In the genomic region with DNA sequence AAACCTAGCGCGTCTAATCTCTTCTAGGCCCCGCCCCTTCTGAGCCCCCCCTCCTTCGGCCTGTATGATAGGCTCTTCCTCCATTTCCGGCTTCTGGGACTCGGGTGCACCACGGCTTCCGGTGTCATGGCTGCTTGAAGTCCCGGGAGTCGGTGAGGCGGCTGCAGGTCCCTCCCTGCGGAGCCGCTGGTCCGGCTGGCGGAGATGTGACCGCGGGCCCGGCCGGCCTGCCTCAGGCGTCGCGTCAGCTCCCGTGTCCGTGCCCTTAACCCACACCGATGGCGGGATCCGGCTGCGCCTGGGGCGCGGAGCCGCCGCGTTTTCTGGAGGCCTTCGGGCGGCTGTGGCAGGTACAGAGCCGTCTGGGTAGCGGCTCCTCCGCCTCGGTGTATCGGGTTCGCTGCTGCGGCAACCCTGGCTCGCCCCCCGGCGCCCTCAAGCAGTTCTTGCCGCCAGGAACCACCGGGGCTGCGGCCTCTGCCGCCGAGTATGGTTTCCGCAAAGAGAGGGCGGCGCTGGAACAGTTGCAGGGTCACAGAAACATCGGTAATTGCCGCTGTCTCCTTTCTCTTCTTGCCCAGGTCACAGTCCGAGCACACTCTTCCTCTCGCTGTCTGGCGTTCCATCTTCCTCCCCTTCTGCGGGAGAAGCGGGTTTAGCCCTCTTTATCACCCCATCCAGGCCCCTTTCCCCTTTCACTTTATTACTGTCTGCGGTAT, we compare ENCODE assay signal across 8 cellular contexts. TPM values are rescaled to one million over a fixed set of nuclear protein-coding genes. Genes with fewer than 3 reads are reported as not detected.
A peak's percentile ranks its signal among the peaks of the same experiment; 100 is the strongest.
DNase-seq lines count a peak whose midpoint lies in the region; ATAC-seq and TF ChIP-seq lines count a peak whose summit lies in the region.

A gene with protein sequence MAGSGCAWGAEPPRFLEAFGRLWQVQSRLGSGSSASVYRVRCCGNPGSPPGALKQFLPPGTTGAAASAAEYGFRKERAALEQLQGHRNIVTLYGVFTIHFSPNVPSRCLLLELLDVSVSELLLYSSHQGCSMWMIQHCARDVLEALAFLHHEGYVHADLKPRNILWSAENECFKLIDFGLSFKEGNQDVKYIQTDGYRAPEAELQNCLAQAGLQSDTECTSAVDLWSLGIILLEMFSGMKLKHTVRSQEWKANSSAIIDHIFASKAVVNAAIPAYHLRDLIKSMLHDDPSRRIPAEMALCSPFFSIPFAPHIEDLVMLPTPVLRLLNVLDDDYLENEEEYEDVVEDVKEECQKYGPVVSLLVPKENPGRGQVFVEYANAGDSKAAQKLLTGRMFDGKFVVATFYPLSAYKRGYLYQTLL (plus strand): TSS at position 96 of the 719 bp plus-strand sequence. CDS start 183 bp downstream, at position 279.

- H3K9me3 Mint-ChIP-seq in activated T-cell treated with anti-CD3 and anti-CD28 coated beads, Interleukin-2, amount 50 U/mL, for 4 hours: no peaks in the 10 kb centered on the region

- H3K4me3 Mint-ChIP-seq in activated T-cell treated with anti-CD3 and anti-CD28 coated beads, Interleukin-2, amount 50 U/mL, for 4 hours: peak within 1 kb of the TSS; percentile 91

- H3K9me3 ChIP-seq in Peyer's patch: no peaks in the 10 kb centered on the region
- H3K9me3 ChIP-seq in muscle layer of colon (ENCODE audit: low read length): no peaks in the 10 kb centered on the region

- H3K27me3 ChIP-seq in KMS-11 (ENCODE audit: insufficient read depth, low read depth) (no peaks in the 10 kb centered on the region), Peyer's patch (no peaks in the 10 kb centered on the region), muscle layer of colon (ENCODE audit: control insufficient read depth in 1 of 2, insufficient read depth in 2 of 2, low read length in 2 of 2) (no peaks in the 10 kb centered on the region)

- H2AFZ ChIP-seq in KMS-11 (ENCODE audit: low read depth): peak within 1 kb of the TSS; percentile 93

- H3K4me3 ChIP-seq in KMS-11 (IDR thresholded peaks at IDR 0.05; ENCODE audit: insufficient read depth, low read depth, low read length) (peak within 1 kb of the TSS; percentile 98), Peyer's patch (peak within 1 kb of the TSS; percentile 82 to 92 (median 87)), muscle layer of colon (ENCODE audit: low read depth in 1 of 2, low read length in 2 of 2) (peak within 1 kb of the TSS; percentile 72 to 73)

- H3K4me1 Mint-ChIP-seq in activated T-cell treated with anti-CD3 and anti-CD28 coated beads, Interleukin-2, amount 50 U/mL, for 4 hours (ENCODE audit: low read depth): peaks cover 35% of the 10 kb centered on the region

- 0 out of 2 replicates have a peak, but pooled peaks cover 5% of the 10 kb centered on the region for H4K20me1 ChIP-seq in KMS-11 (ENCODE audit: insufficient read depth)

- H3K36me3 Mint-ChIP-seq in activated T-cell treated with anti-CD3 and anti-CD28 coated beads, Interleukin-2, amount 50 U/mL, for 4 hours (ENCODE audit: insufficient read depth): peaks cover 11% of the 10 kb centered on the region

- peak; percentile 53 to 58 for TF ChIP-seq POLR2A in Peyer's patch (IDR thresholded peaks at IDR 0.05)

- H3K4me1 ChIP-seq in KMS-11 (ENCODE audit: low read depth, poor library complexity, severe bottlenecking) (peaks cover 36% of the 10 kb centered on the region), Peyer's patch (peaks cover 0 to 14% (median 3%) of the 10 kb centered on the region in 4 donors), muscle layer of colon (ENCODE audit: insufficient read depth, low read length) (peaks cover 25% of the 10 kb centered on the region)

- peak within 1 kb of the TSS; percentile 88 for H3K27ac ChIP-seq in KMS-11
- peak within 1 kb of the TSS; percentile 88 to 93 (median 90) for H3K27ac ChIP-seq in Peyer's patch
- H3K27ac ChIP-seq in muscle layer of colon (ENCODE audit: low read depth, low read length): peak within 1 kb of the TSS; percentile 89

- peak within 1 kb of the TSS; percentile 90 for H3K4me2 ChIP-seq in KMS-11

- DNase-seq in DMS79 (lab: John Stamatoyannopoulos, UW): peak; percentile 91
- peak; percentile 88 to 97 (median 95) for DNase-seq in Peyer's patch
- peak; percentile 83 for DNase-seq in activated T-cell treated with anti-CD3 and anti-CD28 coated beads, Interleukin-2, amount 50 U/mL, for 4 hours
- DNase-seq in stimulated activated CD8-positive, alpha-beta memory T cell treated with anti-CD3 and anti-CD28 coated beads, Interleukin-7, amount 100 ng/mL, for 1 hour (ENCODE audit: low read depth in 2 of 2): peak; percentile 71 to 73

- ATAC-seq in GM21786 (IDR thresholded peaks at IDR 0.05; ENCODE audit: unreplicated experiment) (peak; percentile 97), esophagus mucosa (peak; percentile 99)
- ATAC-seq in activated T-cell treated with anti-CD3 and anti-CD28 coated beads, Interleukin-2, amount 50 U/mL, for 4 hours: peak; percentile 99

- H3K79me2 ChIP-seq in KMS-11 (ENCODE audit: insufficient read depth, low read depth): peaks cover 52% of the 10 kb centered on the region

- H3K36me3 ChIP-seq in KMS-11 (ENCODE audit: insufficient read depth) (peaks cover 13% of the 10 kb centered on the region; the same call in 1 of the 2 replicates), Peyer's patch (peaks cover 0 to 22% (median 0%) of the 10 kb centered on the region in 3 donors), muscle layer of colon (ENCODE audit: insufficient read depth, low read length) (peaks cover 21% of the 10 kb centered on the region)

- peak within 1 kb of the TSS; percentile 95 for H3K9ac ChIP-seq in KMS-11
- H3K9ac ChIP-seq in muscle layer of colon (ENCODE audit: low read length): peak within 1 kb of the TSS; percentile 83

- H3K27me3 Mint-ChIP-seq in activated T-cell treated with anti-CD3 and anti-CD28 coated beads, Interleukin-2, amount 50 U/mL, for 4 hours (ENCODE audit: low read depth): peaks cover 3% of the 10 kb centered on the region

- no peak for TF ChIP-seq CTCF in KMS-11 (conservative IDR thresholded peaks at IDR 0.05; ENCODE audit: low read depth, low read length)
- TF ChIP-seq CTCF in Peyer's patch (IDR thresholded peaks at IDR 0.05): no peak

RNA-seq across cellular contexts. Expression of the gene that starts here (rescaled TPM):
- total RNA-seq in Peyer's patch (10 to 100 TPM; 40.6 to 74.3 (median 49.5) TPM), esophagus mucosa (27.3 TPM)
- 10 to 100 TPM; 71.6 to 74.2 (median 73.6) TPM for total RNA-seq in activated T-cell treated with anti-CD3 and anti-CD28 coated beads, Interleukin-2, amount 50 U/mL, for 4 hours

Comparison
In these comparisons a context has a peak if more than half of its experiments do, and no peak if none do; other contexts are left out.
1. Peak in every context shown above with its lines: DNase-seq, ATAC-seq, H3K4me3 ChIP-seq and H3K27ac ChIP-seq.